In the genomic region with DNA sequence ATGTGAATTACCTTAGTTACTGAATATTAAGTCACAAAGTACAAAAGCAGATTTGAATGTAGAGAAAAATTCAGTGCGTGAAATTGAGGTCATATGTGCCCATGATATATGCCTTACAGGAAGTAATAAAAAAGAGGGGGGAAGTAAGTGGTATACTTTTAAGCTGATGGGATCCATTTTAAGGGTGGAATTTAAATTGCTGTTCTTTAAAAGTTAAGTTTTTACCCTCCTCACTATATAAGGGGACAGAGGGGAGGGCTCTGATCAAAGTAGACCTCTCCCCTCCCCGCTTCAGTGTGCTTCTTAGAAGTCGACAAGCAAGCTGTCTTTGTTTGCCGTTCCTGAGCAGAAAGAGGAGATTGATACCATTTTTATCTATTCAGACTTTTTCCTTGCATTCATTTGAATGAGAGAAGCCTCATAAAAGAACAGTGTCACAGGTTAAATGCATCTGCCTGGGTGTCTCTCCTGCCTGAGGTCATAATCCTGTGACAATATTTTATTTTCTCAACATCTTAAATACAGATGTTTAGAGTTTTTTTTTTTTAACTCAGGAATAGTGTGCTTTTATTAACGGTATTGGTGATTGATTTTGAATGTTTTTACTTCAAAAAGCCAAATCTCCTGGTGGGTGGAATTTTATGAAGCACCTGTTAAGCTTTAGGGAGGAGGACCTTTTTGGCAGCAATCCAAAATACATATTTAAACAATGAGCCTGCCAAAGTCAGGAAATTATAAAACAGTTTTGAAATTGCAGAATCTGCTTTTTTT, we compare ENCODE assay signal across 1 cellular context.
TF ChIP-seq lines count a peak whose summit lies in the region.

No MANE protein-coding gene starts in this region.

TF ChIP-seq in HEK293, 187 proteins besides CTCF, POLR2A, EP300 and RAD21 (continued from another document and continues in another):
- TF ChIP-seq, protein P1, sequence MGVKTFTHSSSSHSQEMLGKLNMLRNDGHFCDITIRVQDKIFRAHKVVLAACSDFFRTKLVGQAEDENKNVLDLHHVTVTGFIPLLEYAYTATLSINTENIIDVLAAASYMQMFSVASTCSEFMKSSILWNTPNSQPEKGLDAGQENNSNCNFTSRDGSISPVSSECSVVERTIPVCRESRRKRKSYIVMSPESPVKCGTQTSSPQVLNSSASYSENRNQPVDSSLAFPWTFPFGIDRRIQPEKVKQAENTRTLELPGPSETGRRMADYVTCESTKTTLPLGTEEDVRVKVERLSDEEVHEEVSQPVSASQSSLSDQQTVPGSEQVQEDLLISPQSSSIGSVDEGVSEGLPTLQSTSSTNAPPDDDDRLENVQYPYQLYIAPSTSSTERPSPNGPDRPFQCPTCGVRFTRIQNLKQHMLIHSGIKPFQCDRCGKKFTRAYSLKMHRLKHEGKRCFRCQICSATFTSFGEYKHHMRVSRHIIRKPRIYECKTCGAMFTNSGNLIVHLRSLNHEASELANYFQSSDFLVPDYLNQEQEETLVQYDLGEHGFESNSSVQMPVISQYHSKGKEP (tag by site-specific recombination; IDR thresholded peaks at IDR 0.05): peak; percentile 48; the same call in 1 of the 2 replicates
- TF ChIP-seq ZNF184 (tag by site-specific recombination; IDR thresholded peaks at IDR 0.05) (no peak), ZNF16 (tag by site-specific recombination; IDR thresholded peaks at IDR 0.05; ENCODE audit: low read depth) (no peak), ZNF37A (tag by site-specific recombination; IDR thresholded peaks at IDR 0.05) (no peak), ZNF302 (tag by site-specific recombination; IDR thresholded peaks at IDR 0.05; ENCODE audit: low read depth) (no peak), ZNF571 (tag by site-specific recombination; IDR thresholded peaks at IDR 0.05) (no peak), ZNF623 (tag by site-specific recombination; IDR thresholded peaks at IDR 0.05) (no peak), ZNF112 (tag by site-specific recombination; IDR thresholded peaks at IDR 0.05) (no peak), ZNF292 (tag by site-specific recombination; IDR thresholded peaks at IDR 0.05; ENCODE audit: borderline replicate concordance, low read depth) (no peak), ZEB2 (tag by site-specific recombination; IDR thresholded peaks at IDR 0.05) (no peak), MEIS1 (CRISPR knock-in tag; IDR thresholded peaks at IDR 0.05; ENCODE audit: borderline replicate concordance) (no peak), ZNF155 (tag by site-specific recombination; IDR thresholded peaks at IDR 0.05) (no peak), ZNF558 (tag by site-specific recombination; IDR thresholded peaks at IDR 0.05) (0 out of 2 replicates have a peak, but pooled peaks have one; percentile 35), ZFP3 (tag by site-specific recombination; IDR thresholded peaks at IDR 0.05; ENCODE audit: low read depth) (no peak), ZNF776 (tag by site-specific recombination; IDR thresholded peaks at IDR 0.05; ENCODE audit: borderline replicate concordance) (no peak), ZNF561 (tag by site-specific recombination; IDR thresholded peaks at IDR 0.05; ENCODE audit: borderline replicate concordance) (peak; percentile 88), ZNF146 (tag by site-specific recombination; IDR thresholded peaks at IDR 0.05) (no peak), OVOL3 (tag by site-specific recombination; IDR thresholded peaks at IDR 0.05) (0 out of 2 replicates have a peak, but pooled peaks have one; percentile 52), HOXD13 (CRISPR knock-in tag; IDR thresholded peaks at IDR 0.05; ENCODE audit: borderline replicate concordance) (0 out of 2 replicates have a peak, but pooled peaks have one; percentile 46), ZNF175 (tag by site-specific recombination; IDR thresholded peaks at IDR 0.05) (no peak), ZNF114 (tag by site-specific recombination; IDR thresholded peaks at IDR 0.05) (no peak), RBAK (tag by site-specific recombination; IDR thresholded peaks at IDR 0.05) (no peak), ZXDB (tag by site-specific recombination; IDR thresholded peaks at IDR 0.05) (peak; percentile 52), ZNF335 (tag by site-specific recombination; conservative IDR thresholded peaks at IDR 0.05) (peak; percentile 64), ZNF48 (tag by site-specific recombination; IDR thresholded peaks at IDR 0.05) (no peak), YY1 (tag by site-specific recombination; IDR thresholded peaks at IDR 0.05) (no peak), ZBTB1 (tag by site-specific recombination; IDR thresholded peaks at IDR 0.05) (no peak), SCRT2 (tag by site-specific recombination; IDR thresholded peaks at IDR 0.05) (peak; percentile 95), ZNF416 (tag by site-specific recombination; IDR thresholded peaks at IDR 0.05) (no peak), SCRT1 (tag by site-specific recombination; IDR thresholded peaks at IDR 0.05; ENCODE audit: borderline replicate concordance) (peak; percentile 90), ZBTB20 (tag by site-specific recombination; IDR thresholded peaks at IDR 0.05) (no peak; the same call in 1 of the 2 replicates), ZNF433 (tag by site-specific recombination; IDR thresholded peaks at IDR 0.05; ENCODE audit: low read depth) (no peak), TRIM28 (IDR thresholded peaks at IDR 0.05; ENCODE audit: borderline replicate concordance, low read length) (no peak), ZSCAN30 (tag by site-specific recombination; IDR thresholded peaks at IDR 0.05) (0 out of 2 replicates have a peak, but pooled peaks have one; percentile 6), ZNF621 (tag by site-specific recombination; IDR thresholded peaks at IDR 0.05) (no peak), ZNF544 (tag by site-specific recombination; IDR thresholded peaks at IDR 0.05) (no peak), ZNF501 (tag by site-specific recombination; IDR thresholded peaks at IDR 0.05) (peak; percentile 16; the same call in 1 of the 2 replicates), ZNF549 (tag by site-specific recombination; IDR thresholded peaks at IDR 0.05) (peak; percentile 40; the same call in 1 of the 2 replicates), ZNF350 (tag by site-specific recombination; IDR thresholded peaks at IDR 0.05) (no peak), ZNF132 (tag by site-specific recombination; IDR thresholded peaks at IDR 0.05; ENCODE audit: borderline replicate concordance) (no peak), ZNF24 (tag by site-specific recombination; IDR thresholded peaks at IDR 0.05) (no peak), ZNF626 (tag by site-specific recombination; IDR thresholded peaks at IDR 0.05) (0 out of 2 replicates have a peak, but pooled peaks have one; percentile 50), OSR2 (tag by site-specific recombination; IDR thresholded peaks at IDR 0.05) (peak; percentile 57; the same call in 1 of the 2 replicates), ZNF654 (tag by site-specific recombination; IDR thresholded peaks at IDR 0.05; ENCODE audit: low read depth) (no peak; the same call in 1 of the 2 replicates)
- TF ChIP-seq, protein P2, sequence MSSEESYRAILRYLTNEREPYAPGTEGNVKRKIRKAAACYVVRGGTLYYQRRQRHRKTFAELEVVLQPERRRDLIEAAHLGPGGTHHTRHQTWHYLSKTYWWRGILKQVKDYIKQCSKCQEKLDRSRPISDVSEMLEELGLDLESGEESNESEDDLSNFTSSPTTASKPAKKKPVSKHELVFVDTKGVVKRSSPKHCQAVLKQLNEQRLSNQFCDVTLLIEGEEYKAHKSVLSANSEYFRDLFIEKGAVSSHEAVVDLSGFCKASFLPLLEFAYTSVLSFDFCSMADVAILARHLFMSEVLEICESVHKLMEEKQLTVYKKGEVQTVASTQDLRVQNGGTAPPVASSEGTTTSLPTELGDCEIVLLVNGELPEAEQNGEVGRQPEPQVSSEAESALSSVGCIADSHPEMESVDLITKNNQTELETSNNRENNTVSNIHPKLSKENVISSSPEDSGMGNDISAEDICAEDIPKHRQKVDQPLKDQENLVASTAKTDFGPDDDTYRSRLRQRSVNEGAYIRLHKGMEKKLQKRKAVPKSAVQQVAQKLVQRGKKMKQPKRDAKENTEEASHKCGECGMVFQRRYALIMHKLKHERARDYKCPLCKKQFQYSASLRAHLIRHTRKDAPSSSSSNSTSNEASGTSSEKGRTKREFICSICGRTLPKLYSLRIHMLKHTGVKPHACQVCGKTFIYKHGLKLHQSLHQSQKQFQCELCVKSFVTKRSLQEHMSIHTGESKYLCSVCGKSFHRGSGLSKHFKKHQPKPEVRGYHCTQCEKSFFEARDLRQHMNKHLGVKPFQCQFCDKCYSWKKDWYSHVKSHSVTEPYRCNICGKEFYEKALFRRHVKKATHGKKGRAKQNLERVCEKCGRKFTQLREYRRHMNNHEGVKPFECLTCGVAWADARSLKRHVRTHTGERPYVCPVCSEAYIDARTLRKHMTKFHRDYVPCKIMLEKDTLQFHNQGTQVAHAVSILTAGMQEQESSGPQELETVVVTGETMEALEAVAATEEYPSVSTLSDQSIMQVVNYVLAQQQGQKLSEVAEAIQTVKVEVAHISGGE (tag by site-specific recombination; conservative IDR thresholded peaks at IDR 0.05; ENCODE audit: low read depth): 0 out of 2 replicates have a peak, but pooled peaks have one; percentile 23
- TF ChIP-seq, protein P3, sequence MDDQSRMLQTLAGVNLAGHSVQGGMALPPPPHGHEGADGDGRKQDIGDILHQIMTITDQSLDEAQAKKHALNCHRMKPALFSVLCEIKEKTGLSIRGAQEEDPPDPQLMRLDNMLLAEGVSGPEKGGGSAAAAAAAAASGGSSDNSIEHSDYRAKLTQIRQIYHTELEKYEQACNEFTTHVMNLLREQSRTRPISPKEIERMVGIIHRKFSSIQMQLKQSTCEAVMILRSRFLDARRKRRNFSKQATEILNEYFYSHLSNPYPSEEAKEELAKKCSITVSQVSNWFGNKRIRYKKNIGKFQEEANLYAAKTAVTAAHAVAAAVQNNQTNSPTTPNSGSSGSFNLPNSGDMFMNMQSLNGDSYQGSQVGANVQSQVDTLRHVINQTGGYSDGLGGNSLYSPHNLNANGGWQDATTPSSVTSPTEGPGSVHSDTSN (CRISPR knock-in tag; IDR thresholded peaks at IDR 0.05): no peak
- TF ChIP-seq, protein P4, sequence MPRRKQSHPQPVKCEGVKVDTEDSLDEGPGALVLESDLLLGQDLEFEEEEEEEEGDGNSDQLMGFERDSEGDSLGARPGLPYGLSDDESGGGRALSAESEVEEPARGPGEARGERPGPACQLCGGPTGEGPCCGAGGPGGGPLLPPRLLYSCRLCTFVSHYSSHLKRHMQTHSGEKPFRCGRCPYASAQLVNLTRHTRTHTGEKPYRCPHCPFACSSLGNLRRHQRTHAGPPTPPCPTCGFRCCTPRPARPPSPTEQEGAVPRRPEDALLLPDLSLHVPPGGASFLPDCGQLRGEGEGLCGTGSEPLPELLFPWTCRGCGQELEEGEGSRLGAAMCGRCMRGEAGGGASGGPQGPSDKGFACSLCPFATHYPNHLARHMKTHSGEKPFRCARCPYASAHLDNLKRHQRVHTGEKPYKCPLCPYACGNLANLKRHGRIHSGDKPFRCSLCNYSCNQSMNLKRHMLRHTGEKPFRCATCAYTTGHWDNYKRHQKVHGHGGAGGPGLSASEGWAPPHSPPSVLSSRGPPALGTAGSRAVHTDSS (tag by site-specific recombination; IDR thresholded peaks at IDR 0.05): 0 out of 2 replicates have a peak, but pooled peaks have one; percentile 33
- TF ChIP-seq, protein P5, sequence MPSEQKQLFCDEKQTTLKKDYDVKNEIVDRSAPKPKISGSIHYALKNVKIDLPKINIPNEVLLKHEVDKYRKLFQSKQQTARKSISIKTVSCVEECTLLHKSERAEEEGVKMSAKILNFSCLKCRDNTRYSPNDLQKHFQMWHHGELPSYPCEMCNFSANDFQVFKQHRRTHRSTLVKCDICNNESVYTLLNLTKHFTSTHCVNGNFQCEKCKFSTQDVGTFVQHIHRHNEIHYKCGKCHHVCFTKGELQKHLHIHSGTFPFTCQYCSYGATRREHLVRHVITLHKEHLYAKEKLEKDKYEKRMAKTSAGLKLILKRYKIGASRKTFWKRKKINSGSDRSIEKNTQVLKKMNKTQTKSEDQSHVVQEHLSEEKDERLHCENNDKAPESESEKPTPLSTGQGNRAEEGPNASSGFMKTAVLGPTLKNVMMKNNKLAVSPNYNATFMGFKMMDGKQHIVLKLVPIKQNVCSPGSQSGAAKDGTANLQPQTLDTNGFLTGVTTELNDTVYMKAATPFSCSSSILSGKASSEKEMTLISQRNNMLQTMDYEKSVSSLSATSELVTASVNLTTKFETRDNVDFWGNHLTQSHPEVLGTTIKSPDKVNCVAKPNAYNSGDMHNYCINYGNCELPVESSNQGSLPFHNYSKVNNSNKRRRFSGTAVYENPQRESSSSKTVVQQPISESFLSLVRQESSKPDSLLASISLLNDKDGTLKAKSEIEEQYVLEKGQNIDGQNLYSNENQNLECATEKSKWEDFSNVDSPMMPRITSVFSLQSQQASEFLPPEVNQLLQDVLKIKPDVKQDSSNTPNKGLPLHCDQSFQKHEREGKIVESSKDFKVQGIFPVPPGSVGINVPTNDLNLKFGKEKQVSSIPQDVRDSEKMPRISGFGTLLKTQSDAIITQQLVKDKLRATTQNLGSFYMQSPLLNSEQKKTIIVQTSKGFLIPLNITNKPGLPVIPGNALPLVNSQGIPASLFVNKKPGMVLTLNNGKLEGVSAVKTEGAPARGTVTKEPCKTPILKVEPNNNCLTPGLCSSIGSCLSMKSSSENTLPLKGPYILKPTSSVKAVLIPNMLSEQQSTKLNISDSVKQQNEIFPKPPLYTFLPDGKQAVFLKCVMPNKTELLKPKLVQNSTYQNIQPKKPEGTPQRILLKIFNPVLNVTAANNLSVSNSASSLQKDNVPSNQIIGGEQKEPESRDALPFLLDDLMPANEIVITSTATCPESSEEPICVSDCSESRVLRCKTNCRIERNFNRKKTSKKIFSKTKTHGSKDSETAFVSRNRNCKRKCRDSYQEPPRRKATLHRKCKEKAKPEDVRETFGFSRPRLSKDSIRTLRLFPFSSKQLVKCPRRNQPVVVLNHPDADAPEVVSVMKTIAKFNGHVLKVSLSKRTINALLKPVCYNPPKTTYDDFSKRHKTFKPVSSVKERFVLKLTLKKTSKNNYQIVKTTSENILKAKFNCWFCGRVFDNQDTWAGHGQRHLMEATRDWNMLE (tag by site-specific recombination; conservative IDR thresholded peaks at IDR 0.05; ENCODE audit: low read depth): no peak
- TF ChIP-seq, protein P6, sequence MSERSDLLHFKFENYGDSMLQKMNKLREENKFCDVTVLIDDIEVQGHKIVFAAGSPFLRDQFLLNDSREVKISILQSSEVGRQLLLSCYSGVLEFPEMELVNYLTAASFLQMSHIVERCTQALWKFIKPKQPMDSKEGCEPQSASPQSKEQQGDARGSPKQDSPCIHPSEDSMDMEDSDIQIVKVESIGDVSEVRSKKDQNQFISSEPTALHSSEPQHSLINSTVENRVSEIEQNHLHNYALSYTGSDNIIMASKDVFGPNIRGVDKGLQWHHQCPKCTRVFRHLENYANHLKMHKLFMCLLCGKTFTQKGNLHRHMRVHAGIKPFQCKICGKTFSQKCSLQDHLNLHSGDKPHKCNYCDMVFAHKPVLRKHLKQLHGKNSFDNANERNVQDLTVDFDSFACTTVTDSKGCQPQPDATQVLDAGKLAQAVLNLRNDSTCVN (tag by site-specific recombination; optimal IDR thresholded peaks at IDR 0.05): no peak
- TF ChIP-seq, protein P7, sequence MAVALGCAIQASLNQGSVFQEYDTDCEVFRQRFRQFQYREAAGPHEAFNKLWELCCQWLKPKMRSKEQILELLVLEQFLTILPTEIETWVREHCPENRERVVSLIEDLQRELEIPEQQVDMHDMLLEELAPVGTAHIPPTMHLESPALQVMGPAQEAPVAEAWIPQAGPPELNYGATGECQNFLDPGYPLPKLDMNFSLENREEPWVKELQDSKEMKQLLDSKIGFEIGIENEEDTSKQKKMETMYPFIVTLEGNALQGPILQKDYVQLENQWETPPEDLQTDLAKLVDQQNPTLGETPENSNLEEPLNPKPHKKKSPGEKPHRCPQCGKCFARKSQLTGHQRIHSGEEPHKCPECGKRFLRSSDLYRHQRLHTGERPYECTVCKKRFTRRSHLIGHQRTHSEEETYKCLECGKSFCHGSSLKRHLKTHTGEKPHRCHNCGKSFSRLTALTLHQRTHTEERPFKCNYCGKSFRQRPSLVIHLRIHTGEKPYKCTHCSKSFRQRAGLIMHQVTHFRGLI (tag by site-specific recombination; IDR thresholded peaks at IDR 0.05): no peak; the same call in 1 of the 2 replicates
